8 cellular contexts compared by ENCODE assay signal in genomic region chr6:151389640-151390275, GRCh38. TPM values are rescaled to one million over a fixed set of nuclear protein-coding genes. Genes with fewer than 3 reads are reported as not detected.
DNase-seq lines count a peak whose midpoint lies in the region; ATAC-seq and TF ChIP-seq lines count a peak whose summit lies in the region.

No MANE protein-coding gene starts in this region.

- POLR2A ChIA-PET in activated naive CD8-positive, alpha-beta T cell treated with anti-CD3 and anti-CD28 coated beads, Interleukin-2, amount 10 ng/mL, durations not matched to agents 7 days and 5 days (lab: Charles Lee), result interaction anchor here (0.7 to 4.0 kb wide), 10 partner anchors 14 to 1811 kb away, joined by 3 to 147 read pairs (median 4); partner anchors contain the start of genes FBXO5 and RMND1

- H3K4me3 ChIP-seq in neutrophil (ENCODE audit: low read depth in 1 of 2, low read length in 1 of 2), result peak overlapping the region; percentile 74 to 90

- no peaks in the 10 kb centered on the region for H3K9me3 ChIP-seq in neutrophil

- DNase-seq in D341Med (ENCODE audit: low spot score), result peak; percentile 69
- peak; percentile 87 for DNase-seq in NCI-H748 treated with DMSO at 0.1 percent for 48 hours (lab: John Stamatoyannopoulos, UW)
- no peak for DNase-seq in activated naive CD8-positive, alpha-beta T cell treated with anti-CD3 and anti-CD28 coated beads, Interleukin-2, amount 10 ng/mL, durations not matched to agents 7 days and 5 days
- peak; percentile 49 for DNase-seq in glutamatergic neuron
- no peak for DNase-seq in DMS114 treated with DMSO at 0.1 percent for 48 hours (lab: John Stamatoyannopoulos, UW; ENCODE audit: unreplicated experiment)

- H3K36me3 Mint-ChIP-seq in activated naive CD8-positive, alpha-beta T cell treated with anti-CD3 and anti-CD28 coated beads, Interleukin-2, amount 10 ng/mL, durations not matched to agents 7 days and 5 days, result peaks cover 10% of the 10 kb centered on the region
- no peaks in the 10 kb centered on the region for H3K36me3 Mint-ChIP-seq in glutamatergic neuron (ENCODE audit: unreplicated experiment)

- peak; percentile 93 for TF ChIP-seq POLR2A in GM19099 (IDR thresholded peaks at IDR 0.05; ENCODE audit: extremely low read depth, insufficient read length, low read depth)

- peak; percentile 60 for ATAC-seq in HG03175 (IDR thresholded peaks at IDR 0.05; ENCODE audit: unreplicated experiment)
- peak; percentile 73 for ATAC-seq in activated naive CD8-positive, alpha-beta T cell treated with anti-CD3 and anti-CD28 coated beads, Interleukin-2, amount 10 ng/mL, durations not matched to agents 7 days and 5 days (ENCODE audit: low read depth)

- TF ChIP-seq CTCF in glutamatergic neuron (IDR thresholded peaks at IDR 0.05; ENCODE audit: partially characterized antibody, unreplicated experiment), result no peak
- no peak for TF ChIP-seq CTCF in neutrophil (IDR thresholded peaks at IDR 0.05)

- no peaks in the 10 kb centered on the region for H3K9me3 Mint-ChIP-seq in activated naive CD8-positive, alpha-beta T cell treated with anti-CD3 and anti-CD28 coated beads, Interleukin-2, amount 10 ng/mL, durations not matched to agents 7 days and 5 days
- peaks cover 14% of the 10 kb centered on the region for H3K9me3 Mint-ChIP-seq in glutamatergic neuron (ENCODE audit: unreplicated experiment)

- peak overlapping the region; percentile 99 for H3K27ac ChIP-seq in neutrophil

- H3K36me3 ChIP-seq in neutrophil, result no peaks in the 10 kb centered on the region

- peak overlapping the region; percentile 87 for H3K4me3 Mint-ChIP-seq in activated naive CD8-positive, alpha-beta T cell treated with anti-CD3 and anti-CD28 coated beads, Interleukin-2, amount 10 ng/mL, durations not matched to agents 7 days and 5 days
- H3K4me3 Mint-ChIP-seq in glutamatergic neuron (ENCODE audit: unreplicated experiment), result peak overlapping the region; percentile 97

- peaks cover 36 to 41% of the 10 kb centered on the region in 2 experiments for H3K4me1 ChIP-seq in neutrophil (ENCODE audit: control insufficient read depth in 1 of 2, insufficient read depth in 1 of 2, low read depth in 1 of 2, low read length in 1 of 2)

- H3K27me3 ChIP-seq in neutrophil, result no peaks in the 10 kb centered on the region

- H3K27me3 Mint-ChIP-seq in activated naive CD8-positive, alpha-beta T cell treated with anti-CD3 and anti-CD28 coated beads, Interleukin-2, amount 10 ng/mL, durations not matched to agents 7 days and 5 days, result no peaks in the 10 kb centered on the region
- H3K27me3 Mint-ChIP-seq in glutamatergic neuron (ENCODE audit: unreplicated experiment), result peaks cover 11% of the 10 kb centered on the region

- peaks cover 38% of the 10 kb centered on the region for H3K4me1 Mint-ChIP-seq in activated naive CD8-positive, alpha-beta T cell treated with anti-CD3 and anti-CD28 coated beads, Interleukin-2, amount 10 ng/mL, durations not matched to agents 7 days and 5 days
- H3K4me1 Mint-ChIP-seq in glutamatergic neuron (ENCODE audit: low read depth, unreplicated experiment), result peaks cover 12% of the 10 kb centered on the region

- H3K27ac Mint-ChIP-seq in activated naive CD8-positive, alpha-beta T cell treated with anti-CD3 and anti-CD28 coated beads, Interleukin-2, amount 10 ng/mL, durations not matched to agents 7 days and 5 days, result peak overlapping the region; percentile 92
- peak overlapping the region; percentile 99 for H3K27ac Mint-ChIP-seq in glutamatergic neuron (ENCODE audit: unreplicated experiment)

RNA-seq across cellular contexts. Expression of gene ZBTB2, which starts 1.6 kb away (rescaled TPM):
- 10 to 100 TPM; 28.5 to 28.9 TPM for total RNA-seq in activated naive CD8-positive, alpha-beta T cell treated with anti-CD3 and anti-CD28 coated beads, Interleukin-2, amount 10 ng/mL, durations not matched to agents 7 days and 5 days
- 6.7 TPM for total RNA-seq in glutamatergic neuron (ENCODE audit: unreplicated experiment)

Comparison
In these comparisons a context has a peak if more than half of its experiments do, and no peak if none do; other contexts are left out.
1. DNase-seq: peak in D341Med (single experiment), NCI-H748 treated with DMSO at 0.1 percent for 48 hours (single experiment) and glutamatergic neuron (single experiment); none in activated naive CD8-positive, alpha-beta T cell treated with anti-CD3 and anti-CD28 coated beads, Interleukin-2, amount 10 ng/mL, durations not matched to agents 7 days and 5 days (single experiment) and DMS114 treated with DMSO at 0.1 percent for 48 hours (single experiment).